15 cellular contexts compared by ENCODE assay signal in genomic region chr4:182922551-182923284, GRCh38.
DNase-seq lines count a peak whose midpoint lies in the region; TF ChIP-seq lines count a peak whose summit lies in the region.
"Had no signal": no experiment of that assay in that cellular context is flagged by ENCODE, and none has a peak within 500 bp of the region (broad histone marks: within the 10 kb centered on the region; RNA-seq: fewer than 3 reads in every experiment).

No MANE protein-coding gene starts in this region.

- no peak overlapping the region for H3K9ac ChIP-seq in stomach smooth muscle (ENCODE audit: low read length in 2 of 2)

- DNase-seq in DMS53 (lab: John Stamatoyannopoulos, UW), result peak; percentile 31
- DNase-seq in DMS53 treated with DMSO at 0.1 percent for 48 hours (lab: John Stamatoyannopoulos, UW; ENCODE audit: unreplicated experiment), result no peak
- peak; percentile 84 for DNase-seq in kidney tubule cell (ENCODE audit: low spot score)
- no peak for DNase-seq in brain microvascular endothelial cell
- DNase-seq in activated naive CD4-positive, alpha-beta T cell treated with anti-CD3 and anti-CD28 coated beads, Interleukin-2, amount 50 U/mL, for 16 hours, result no peak
- DNase-seq in NCI-H510A (lab: John Stamatoyannopoulos, UW), result no peak
- DNase-seq: activated CD8-positive, alpha-beta T cell treated with anti-CD3 and anti-CD28 coated beads for 36 hours; activated effector memory CD4-positive, alpha-beta T cell treated with Interleukin-2 at 50 U/mL for 16 hours; lower lobe of right lung; NCI-H82; spleen had no signal

- no peaks in the 10 kb centered on the region for H3K9me3 ChIP-seq in stomach smooth muscle (ENCODE audit: control insufficient read depth in 2 of 2, low read length in 2 of 2)
- H3K9me3 ChIP-seq: lower lobe of right lung, neutrophil, spleen had no signal

- H3K4me3 ChIP-seq in WI38 (ENCODE audit: low read depth, low read length) (peak overlapping the region; percentile 38), stomach smooth muscle (ENCODE audit: low read length in 2 of 2) (peak overlapping the region; percentile 22 to 47), brain microvascular endothelial cell (ENCODE audit: low read depth, low read length) (no peak overlapping the region)
- H3K4me3 ChIP-seq: lower lobe of right lung, spleen had no signal

- H3K36me3 ChIP-seq in stomach smooth muscle (ENCODE audit: control insufficient read depth in 2 of 2, insufficient read depth in 2 of 2, low read length in 2 of 2) (no peaks in the 10 kb centered on the region), brain microvascular endothelial cell (replicated peaks) (no peaks in the 10 kb centered on the region)
- H3K36me3 ChIP-seq: lower lobe of right lung, neutrophil, spleen had no signal

- peaks cover 9% of the 10 kb centered on the region for H3K4me1 ChIP-seq in stomach smooth muscle (ENCODE audit: control insufficient read depth, insufficient read depth, low read length)

- no peak overlapping the region for H3K27ac ChIP-seq in stomach smooth muscle (ENCODE audit: low read length)
- no peak overlapping the region for H3K27ac ChIP-seq in brain microvascular endothelial cell
- H3K27ac ChIP-seq: 22Rv1, lower lobe of right lung, neutrophil, spleen had no signal

- no peak for TF ChIP-seq CTCF in WI38 (IDR thresholded peaks at IDR 0.05; ENCODE audit: low read depth, low read length)
- TF ChIP-seq CTCF in brain microvascular endothelial cell (IDR thresholded peaks at IDR 0.05; ENCODE audit: low read depth, low read length, missing control alignments), result no peak

- in situ Hi-C loops in brain microvascular endothelial cell (cut with HindIII; ENCODE audit: low pct_ligation_motif_present, low sequenced_read_pairs), result no loop called here

- H3K27me3 ChIP-seq in stomach smooth muscle (ENCODE audit: control insufficient read depth in 1 of 2, insufficient read depth in 2 of 2, low read length in 2 of 2), result no peaks in the 10 kb centered on the region
- no peaks in the 10 kb centered on the region for H3K27me3 ChIP-seq in brain microvascular endothelial cell (replicated peaks)

Comparison
In these comparisons a context has a peak if more than half of its experiments do, and no peak if none do; other contexts are left out.
1. DNase-seq: peak in DMS53 (single experiment) and kidney tubule cell (single experiment); none in DMS53 treated with DMSO at 0.1 percent for 48 hours (single experiment), brain microvascular endothelial cell (single experiment), activated naive CD4-positive, alpha-beta T cell treated with anti-CD3 and anti-CD28 coated beads, Interleukin-2, amount 50 U/mL, for 16 hours (single experiment) and NCI-H510A (single experiment).